In genomic region chr13:30618186-30618937, GRCh38 we compare ENCODE assay signal across 8 cellular contexts. TPM values are rescaled to one million over a fixed set of nuclear protein-coding genes. Genes with fewer than 3 reads are reported as not detected.
A peak's percentile ranks its signal among the peaks of the same experiment; 100 is the strongest.
DNase-seq lines count a peak whose midpoint lies in the region; ATAC-seq and TF ChIP-seq lines count a peak whose summit lies in the region.

No MANE protein-coding gene starts in this region.

- no peak for TF ChIP-seq CTCF in HFFc6 (IDR thresholded peaks at IDR 0.05)

- H3K4me3 Mint-ChIP-seq in HFFc6: no peak overlapping the region

- peak overlapping the region; percentile 89 for H3K4me2 ChIP-seq in BLaER1

- no peak overlapping the region for H3K27ac Mint-ChIP-seq in HFFc6

- H3K4me1 ChIP-seq in BLaER1: peaks cover 37% of the 10 kb centered on the region
- peaks cover 10 to 15% of the 10 kb centered on the region in 2 donors for H3K4me1 ChIP-seq in mucosa of rectum (ENCODE audit: control insufficient read depth in 2 of 2, insufficient read depth in 2 of 2, low read length in 2 of 2)

- H3K9me3 ChIP-seq in BLaER1: no peaks in the 10 kb centered on the region
- no peaks in the 10 kb centered on the region for H3K9me3 ChIP-seq in mucosa of rectum (ENCODE audit: control insufficient read depth in 2 of 2, low read length in 2 of 2)

- H3K9me3 Mint-ChIP-seq in HFFc6: no peaks in the 10 kb centered on the region

- peak overlapping the region; percentile 81 for H3K4me3 ChIP-seq in BLaER1
- H3K4me3 ChIP-seq in mucosa of rectum (ENCODE audit: low read length in 2 of 2): peak overlapping the region; percentile 73 to 99

- H3K9ac ChIP-seq in BLaER1 (peak overlapping the region; percentile 84), mucosa of rectum (ENCODE audit: low read depth in 1 of 2, low read length in 2 of 2) (peak overlapping the region; percentile 95 to 100)

- peaks cover 15% of the 10 kb centered on the region for H3K36me3 ChIP-seq in BLaER1
- H3K36me3 ChIP-seq in mucosa of rectum (ENCODE audit: control insufficient read depth in 2 of 2, insufficient read depth in 2 of 2, low read length in 2 of 2): peaks cover 11 to 14% of the 10 kb centered on the region in 2 donors

- DNase-seq in NOMO-1 treated with DMSO at 0.1 percent for 48 hours (lab: John Stamatoyannopoulos, UW; ENCODE audit: unreplicated experiment) (peak; percentile 59), dermis blood vessel endothelial cell (peak; percentile 36), HCEC 1CT (no peak), HFFc6 (no peak), DMS79 (lab: John Stamatoyannopoulos, UW) (no peak)

- no peaks in the 10 kb centered on the region for H3K27me3 Mint-ChIP-seq in HFFc6 (ENCODE audit: insufficient read depth)

- H3K4me1 Mint-ChIP-seq in HFFc6 (ENCODE audit: low read depth): peaks cover 12% of the 10 kb centered on the region

- peak overlapping the region; percentile 88 for H3K27ac ChIP-seq in BLaER1
- H3K27ac ChIP-seq in mucosa of rectum (ENCODE audit: low read depth in 2 of 2, low read length in 2 of 2): peak overlapping the region; percentile 100

- H3K27me3 ChIP-seq in BLaER1 (no peaks in the 10 kb centered on the region), mucosa of rectum (ENCODE audit: control insufficient read depth in 2 of 2, insufficient read depth in 2 of 2, low read length in 2 of 2) (no peaks in the 10 kb centered on the region)

- H4K20me1 ChIP-seq in BLaER1: peaks cover 31% of the 10 kb centered on the region

- ATAC-seq in GM19324 (IDR thresholded peaks at IDR 0.05; ENCODE audit: low FRiP score, unreplicated experiment): peak; percentile 0

- H3K36me3 Mint-ChIP-seq in HFFc6 (ENCODE audit: low read depth): peaks cover 7% of the 10 kb centered on the region

RNA-seq across cellular contexts. Expression of gene USPL1, which starts 0.6 kb away (rescaled TPM):
- total RNA-seq in dermis blood vessel endothelial cell: 20.0 and 26.4 TPM in 2 replicates
- total RNA-seq in HFFc6 (2021; fragmentation: NEBNext Ultra II Directional; extraction: Animal tissue kit (Norgen Biotek cat#: 25700)): 10 to 100 TPM in 4 of 6 experiments, 1 to 10 TPM in 2; 8.0 to 10.9 (median 10.3) TPM

Comparison
In these comparisons a context has a peak if more than half of its experiments do, and no peak if none do; other contexts are left out.
1. DNase-seq: peak in NOMO-1 treated with DMSO at 0.1 percent for 48 hours (single experiment) and dermis blood vessel endothelial cell (single experiment); none in HCEC 1CT (single experiment), HFFc6 (single experiment) and DMS79 (single experiment).